ENCODE assay signal across 12 cellular contexts in genomic region chr1:160782988-160783765, GRCh38. TPM values are rescaled to one million over a fixed set of nuclear protein-coding genes. Genes with fewer than 3 reads are reported as not detected.
DNase-seq lines count a peak whose midpoint lies in the region; ATAC-seq, FAIRE-seq and TF ChIP-seq lines count a peak whose summit lies in the region.
"Not testable (repeated sequence)": the region's sequence is repeated elsewhere in the genome, so short reads cannot be mapped to it uniquely, and the experiment has no call there.
"Had no signal": no experiment of that assay in that cellular context is flagged by ENCODE, and none has a peak within 500 bp of the region (broad histone marks: within the 10 kb centered on the region; RNA-seq: fewer than 3 reads in every experiment).

No MANE protein-coding gene starts in this region.

- H3K27me3 ChIP-seq in OCI-LY1 (ENCODE audit: insufficient read depth, low read length); GM12878 (replicated peaks in 1 of 2; ENCODE audit: control insufficient read depth in 2 of 2, insufficient read depth in 2 of 2, low read length in 1 of 2); naive thymus-derived CD4-positive, alpha-beta T cell (ENCODE audit: control insufficient read depth in 2 of 2, insufficient read depth in 2 of 2, low read length in 2 of 2); transverse colon: not testable (repeated sequence)

- not testable (repeated sequence) for H3K9me3 ChIP-seq in OCI-LY1 (ENCODE audit: low read length); T-helper 17 cell (ENCODE audit: control insufficient read depth, low read length, poor library complexity, severe bottlenecking); GM12878 (replicated peaks; ENCODE audit: control insufficient read depth, insufficient read depth, low read length); naive thymus-derived CD4-positive, alpha-beta T cell (ENCODE audit: control insufficient read depth in 2 of 3, low read length in 3 of 3); transverse colon

- DNase-seq in T-helper 17 cell; GM12878 (ENCODE audit: low read depth, low spot score); memory B cell (ENCODE audit: low spot score in 2 of 2): not testable (repeated sequence)
- peak in 5 of 9 donors; percentile 25 to 52 (median 35) for DNase-seq in naive thymus-derived CD4-positive, alpha-beta T cell
- peak; percentile 6 for DNase-seq in stimulated activated CD8-positive, alpha-beta memory T cell treated with anti-CD3 and anti-CD28 coated beads, Interleukin-4, amount 100 ng/mL, for 48 hours
- peak; percentile 79 for DNase-seq in transverse colon

- not testable (repeated sequence) for H3K4me3 ChIP-seq in OCI-LY1 (ENCODE audit: low read depth, low read length, poor library complexity, severe bottlenecking); GM12878; naive thymus-derived CD4-positive, alpha-beta T cell (ENCODE audit: low read length); transverse colon

- RAD21 ChIA-PET in GM12878 (lab: Charles Lee; ENCODE audit: unreplicated experiment): interaction anchor here (8.9 kb wide), 1 partner anchor 51 kb away, joined by 193 read pairs; no protein-coding TSS in a partner anchor

- TSS peak; percentile 91 for BruUV-seq in GM12878 (replicated peaks; lab: Mats Ljungman, UMichigan)

- H4K20me1 ChIP-seq in OCI-LY1 (ENCODE audit: insufficient read depth, low read length); GM12878 (ENCODE audit: control insufficient read depth, insufficient read depth): not testable (repeated sequence)

- POLR2A ChIA-PET in GM12878 (lab: Charles Lee): not testable (repeated sequence)
- POLR2A ChIA-PET in naive thymus-derived CD4-positive, alpha-beta T cell (lab: Charles Lee): interaction anchor here (1.4 kb wide), 1 partner anchor 16 kb away, joined by 3 read pairs; no protein-coding TSS in a partner anchor

- H3K27me3 Mint-ChIP-seq in IgD-negative memory B cell, T-helper 17 cell, memory B cell: not testable (repeated sequence)
- H3K27me3 Mint-ChIP-seq in naive thymus-derived CD4-positive, alpha-beta T cell: peaks cover 0 to 16% (median 0%) of the 10 kb centered on the region in 5 donors

- CTCF ChIA-PET in GM12878 (lab: Yijun Ruan, JAX): interaction anchor here (1.2 to 9.4 kb wide), 5 partner anchors 35 to 207 kb away, joined by 4 to 188 read pairs (median 12); no protein-coding TSS in a partner anchor
- CTCF ChIA-PET in naive thymus-derived CD4-positive, alpha-beta T cell (lab: Charles Lee): interaction anchor here (0.6 to 1.0 kb wide), 4 partner anchors 13 to 207 kb away, joined by 4 to 6 read pairs (median 4); partner anchors contain the start of gene LY9

- not testable (repeated sequence) for H3K9me3 Mint-ChIP-seq in IgD-negative memory B cell; memory B cell; naive thymus-derived CD4-positive, alpha-beta T cell

- TF ChIP-seq RAD21 in GM12878 (IDR thresholded peaks at IDR 0.05; ENCODE audit: insufficient read depth, low read depth, low read length): not testable (repeated sequence)

- H3K27ac ChIP-seq in OCI-LY1 (ENCODE audit: low read depth, low read length, poor library complexity, severe bottlenecking) (peak overlapping the region; percentile 69), GM12878 (ENCODE audit: control insufficient read depth, insufficient read depth) (peak overlapping the region; percentile 57; the same call in 1 of the 2 replicates), transverse colon (peak overlapping the region; percentile 80 to 90 (median 86))
- not testable (repeated sequence) for H3K27ac ChIP-seq in naive thymus-derived CD4-positive, alpha-beta T cell (ENCODE audit: low read depth, low read length)

- not testable (repeated sequence) for ATAC-seq in T-helper 17 cell; GM12878; memory B cell (ENCODE audit: low read depth); naive thymus-derived CD4-positive, alpha-beta T cell

- H3K4me1 Mint-ChIP-seq in IgD-negative memory B cell (peaks cover 14 to 31% (median 30%) of the 10 kb centered on the region in 3 donors), T-helper 17 cell (peaks cover 13% of the 10 kb centered on the region), memory B cell (peaks cover 26% of the 10 kb centered on the region)
- peaks cover 0 to 12% (median 11%) of the 10 kb centered on the region in 7 donors for H3K4me1 Mint-ChIP-seq in naive thymus-derived CD4-positive, alpha-beta T cell

- not testable (repeated sequence) for H3K9me2 ChIP-seq in OCI-LY1 (ENCODE audit: low read depth, low read length)

- peaks cover 29% of the 10 kb centered on the region for H3K4me1 ChIP-seq in OCI-LY1 (ENCODE audit: insufficient read depth, low read length, severe bottlenecking)
- peaks cover 23% of the 10 kb centered on the region for H3K4me1 ChIP-seq in GM12878 (ENCODE audit: control insufficient read depth, insufficient read depth, low read length)
- H3K4me1 ChIP-seq in naive thymus-derived CD4-positive, alpha-beta T cell (ENCODE audit: control insufficient read depth in 2 of 2, insufficient read depth in 2 of 2, low read length in 2 of 2): peaks cover 0 to 13% of the 10 kb centered on the region in 2 donors
- H3K4me1 ChIP-seq in transverse colon: peaks cover 16 to 23% (median 21%) of the 10 kb centered on the region in 4 donors

- intact Hi-C loops in GM12878 (cut with micrococcal nuclease; ENCODE audit: unreplicated experiment); transverse colon (cut with DNase I; ENCODE audit: low total_unique reads): not testable (repeated sequence)
- intact Hi-C loops in naive thymus-derived CD4-positive, alpha-beta T cell (cut with micrococcal nuclease): loop anchor here in 1 of 2 donors (1.0 kb wide), 1 partner anchor 15 kb away; no protein-coding TSS in a partner anchor

- H3K36me3 ChIP-seq in OCI-LY1 (ENCODE audit: insufficient read depth, low read length); GM12878 (ENCODE audit: control insufficient read depth in 2 of 2, insufficient read depth in 2 of 2, low read length in 1 of 2); naive thymus-derived CD4-positive, alpha-beta T cell (ENCODE audit: control insufficient read depth in 2 of 3, insufficient read depth in 3 of 3, low read length in 3 of 3); transverse colon: not testable (repeated sequence)

- not testable (repeated sequence) for TF ChIP-seq EP300 in GM12878 (IDR thresholded peaks at IDR 0.05; ENCODE audit: borderline replicate concordance in 1 of 2, control insufficient read depth in 1 of 2, low read depth in 2 of 2, low read length in 2 of 2); transverse colon (IDR thresholded peaks at IDR 0.05; ENCODE audit: low read depth)

- 92% methylated on average over 24 of the region's 25 CpGs for WGBS in GM12878 (ENCODE audit: insufficient coverage, insufficient replicate concordance, low lambda C conversion rate, missing lambda C conversion rate)
- 65% methylated on average over 23 of the region's 25 CpGs; no CpG with 5 or more reads in 1 of the 2 donors for WGBS in transverse colon (ENCODE audit: low coverage in 1 of 2), 2 donors

- SMC1A ChIA-PET in GM12878 (lab: Charles Lee; ENCODE audit: uncharacterized antibody, unreplicated experiment): interaction anchor here (1.1 to 4.6 kb wide), 2 partner anchors 13 to 48 kb away, joined by 4 to 60 read pairs; no protein-coding TSS in a partner anchor

- FAIRE-seq in GM12878 (lab: Jason Lieb, UNC): not testable (repeated sequence)

- not testable (repeated sequence) for H3F3A ChIP-seq in OCI-LY1 (ENCODE audit: insufficient read depth, low read length)

- H3K36me3 Mint-ChIP-seq in IgD-negative memory B cell; T-helper 17 cell (ENCODE audit: low read depth); memory B cell; naive thymus-derived CD4-positive, alpha-beta T cell: not testable (repeated sequence)

- H3K4me3 Mint-ChIP-seq in IgD-negative memory B cell (peak overlapping the region in 2 of 4 donors; percentile 23 to 75), T-helper 17 cell (peak overlapping the region; percentile 21)
- H3K4me3 Mint-ChIP-seq in memory B cell: not testable (repeated sequence)
- peak overlapping the region in 5 of 10 donors; percentile 33 to 56 (median 45) for H3K4me3 Mint-ChIP-seq in naive thymus-derived CD4-positive, alpha-beta T cell

- H3K4me2 ChIP-seq in OCI-LY1 (ENCODE audit: low read length) (peak overlapping the region; percentile 58; the same call in 1 of the 2 replicates), GM12878 (ENCODE audit: control insufficient read depth, insufficient read depth) (peak overlapping the region; percentile 32)

- not testable (repeated sequence) for H2AFZ ChIP-seq in OCI-LY1 (ENCODE audit: low read length); GM12878 (ENCODE audit: control insufficient read depth, low read depth, low read length)

- TF ChIP-seq CTCF in OCI-LY1 (IDR thresholded peaks at IDR 0.05; ENCODE audit: low read length); GM12878 (IDR thresholded peaks at IDR 0.05 in 2 of 3, conservative IDR thresholded peaks at IDR 0.05 in 1 of 3; ENCODE audit: control insufficient read depth in 2 of 3, extremely low read depth in 1 of 3, insufficient read depth in 1 of 3, low read depth in 3 of 3, low read length in 3 of 3); transverse colon (IDR thresholded peaks at IDR 0.05): not testable (repeated sequence)

- in situ Hi-C loops in GM12878 (cut with MboI); transverse colon (cut with MboI; ENCODE audit: low pct_ligation_motif_present in 1 of 4, low pct_unique_long_range_greater_than_20kb in 1 of 4, low sequenced_read_pairs in 3 of 4): not testable (repeated sequence)

- not testable (repeated sequence) for H3K79me2 ChIP-seq in OCI-LY1 (ENCODE audit: insufficient read depth, low read length); GM12878 (ENCODE audit: control insufficient read depth, insufficient read depth, low read length)

- not testable (repeated sequence) for TF ChIP-seq POLR2A in GM12878 (IDR thresholded peaks at IDR 0.05; ENCODE audit: low read depth, low read length); transverse colon (IDR thresholded peaks at IDR 0.05)

- H3K9ac ChIP-seq in OCI-LY1 (ENCODE audit: low read length); GM12878 (ENCODE audit: control insufficient read depth, insufficient read depth, low read length): not testable (repeated sequence)

- peak overlapping the region; percentile 85 to 93 (median 91) for H3K27ac Mint-ChIP-seq in IgD-negative memory B cell
- peak overlapping the region; percentile 87 for H3K27ac Mint-ChIP-seq in T-helper 17 cell
- H3K27ac Mint-ChIP-seq in memory B cell: peak overlapping the region; percentile 99
- peak overlapping the region in 4 of 9 donors; percentile 42 to 73 (median 64) for H3K27ac Mint-ChIP-seq in naive thymus-derived CD4-positive, alpha-beta T cell

RNA-seq across cellular contexts. Expression of gene LY9, which starts 12.8 kb away (rescaled TPM):
- polyA plus RNA-seq in IgD-negative memory B cell (158 TPM), GM12878 (2011; rRNA removed) (11.7 and 13.3 TPM in 2 replicates), GM12878 (2014; fragmentation: Illumina TruSeq; extraction: Trizol) (9.8 and 11.7 TPM in 2 replicates), GM12878 (2014; fragmentation: Nextera tagmentation; extraction: Ambion mirVana) (1 to 10 TPM; 2.7 to 2.8 TPM), GM12878 (2014; rRNA removed) (11.4 and 11.6 TPM in 2 replicates), GM12878 (2016; fragmentation: Nextera tagmentation; extraction: Ambion mirVana) (1 to 10 TPM; 7.4 to 9.1 TPM)
- total RNA-seq in T-helper 17 cell (100 to 1,000 TPM in 1 of 2 donors, 10 to 100 TPM in 1; 96.6 to 124 TPM), GM12878 (2014; rRNA removed) (10.7 and 12.5 TPM in 2 replicates), GM12878 (2014; rRNA removed; fragmentation: Illumina TruSeq; extraction: Trizol) (6.6 and 8.0 TPM in 2 replicates), GM12878 (2021) (8.9 and 11.0 TPM in 2 replicates), transverse colon (1 to 10 TPM in 3 of 4 donors, under 1 TPM in 1; 0.40 to 9.4 (median 1.8) TPM)
- total RNA-seq in GM12878 (2013; cell fraction: nucleolus; rRNA removed): 51.7 and 54.8 TPM in 2 replicates
- polyA plus RNA-seq in GM12878 (2011; ENCODE audit: low read depth): 15.9 TPM
- polyA plus RNA-seq in GM12878 (2011; cell fraction: cytosol; rRNA removed): 12.8 and 14.6 TPM in 2 replicates
- 11.6 and 16.1 TPM in 2 replicates for polyA plus RNA-seq in GM12878 (2011; cell fraction: nucleus; rRNA removed)
- 16.7 and 24.0 TPM in 2 replicates for polyA plus RNA-seq in GM12878 (2012)
- 13.6 and 16.5 TPM in 2 replicates for polyA minus RNA-seq in GM12878 (2011; rRNA and poly(A)+ RNA removed)
- 3.5 TPM in 2 replicates for polyA minus RNA-seq in GM12878 (2011; cell fraction: cytosol; rRNA and poly(A)+ RNA removed)
- 10.8 and 12.2 TPM in 2 replicates for polyA minus RNA-seq in GM12878 (2011; cell fraction: nucleus; rRNA and poly(A)+ RNA removed)
- total RNA-seq in naive thymus-derived CD4-positive, alpha-beta T cell: 100 to 1,000 TPM in 4 of 5 experiments, 1 to 10 TPM in 1; 5.6 to 141 (median 105) TPM
- 100 to 1,000 TPM; 182 to 225 TPM for polyA plus RNA-seq in naive thymus-derived CD4-positive, alpha-beta T cell
- total RNA-seq: H1, HT1080 had no signal
- polyA plus RNA-seq: AG04450, BJ, H1 had no signal

RNA-seq across cellular contexts. Expression of gene SLAMF7, which starts 44.1 kb away (rescaled TPM):
- polyA plus RNA-seq in IgD-negative memory B cell (26.8 TPM), GM12878 (2011; rRNA removed) (275 and 284 TPM in 2 replicates), GM12878 (2014; fragmentation: Illumina TruSeq; extraction: Trizol) (182 and 208 TPM in 2 replicates), GM12878 (2014; fragmentation: Nextera tagmentation; extraction: Ambion mirVana) (10 to 100 TPM; 66.6 to 83.4 TPM), GM12878 (2014; rRNA removed) (118 and 125 TPM in 2 replicates), GM12878 (2016; fragmentation: Nextera tagmentation; extraction: Ambion mirVana) (100 to 1,000 TPM; 102 to 114 TPM)
- total RNA-seq in T-helper 17 cell (1 to 10 TPM; 3.1 to 3.9 TPM), GM12878 (2014; rRNA removed) (74.4 and 76.2 TPM in 2 replicates), GM12878 (2014; rRNA removed; fragmentation: Illumina TruSeq; extraction: Trizol) (81.5 and 88.1 TPM in 2 replicates), GM12878 (2021) (124 and 133 TPM in 2 replicates), transverse colon (10 to 100 TPM in 1 of 4 donors, 1 to 10 TPM in 1, under 1 TPM in 1, not detected in 1; 0.20 to 15.4 (median 2.7) TPM)
- 340 and 341 TPM in 2 replicates for total RNA-seq in GM12878 (2013; cell fraction: nucleolus; rRNA removed)
- 147 TPM for polyA plus RNA-seq in GM12878 (2011; ENCODE audit: low read depth)
- polyA plus RNA-seq in GM12878 (2011; cell fraction: cytosol; rRNA removed): 168 and 176 TPM in 2 replicates
- 116 and 168 TPM in 2 replicates for polyA plus RNA-seq in GM12878 (2011; cell fraction: nucleus; rRNA removed)
- 182 and 235 TPM in 2 replicates for polyA plus RNA-seq in GM12878 (2012)
- 184 and 200 TPM in 2 replicates for polyA minus RNA-seq in GM12878 (2011; rRNA and poly(A)+ RNA removed)
- polyA minus RNA-seq in GM12878 (2011; cell fraction: cytosol; rRNA and poly(A)+ RNA removed): 46.2 and 51.3 TPM in 2 replicates
- 108 and 125 TPM in 2 replicates for polyA minus RNA-seq in GM12878 (2011; cell fraction: nucleus; rRNA and poly(A)+ RNA removed)
- 10 to 100 TPM in 2 of 5 experiments, 1 to 10 TPM in 3; 1.9 to 39.3 (median 7.7) TPM for total RNA-seq in naive thymus-derived CD4-positive, alpha-beta T cell
- under 1 TPM; 0.21 to 0.52 TPM for polyA plus RNA-seq in naive thymus-derived CD4-positive, alpha-beta T cell
- total RNA-seq: H1 had no signal
- polyA plus RNA-seq: AG04450, BJ, H1 had no signal
